16 cellular contexts compared by ENCODE assay signal in genomic region chr3:162134571-162134970, GRCh38.
A peak's percentile ranks its signal among the peaks of the same experiment; 100 is the strongest.
DNase-seq lines count a peak whose midpoint lies in the region; ATAC-seq, FAIRE-seq and TF ChIP-seq lines count a peak whose summit lies in the region.
"Had no signal": no experiment of that assay in that cellular context is flagged by ENCODE, and none has a peak within 500 bp of the region (broad histone marks: within the 10 kb centered on the region; RNA-seq: fewer than 3 reads in every experiment).

No MANE protein-coding gene starts in this region.

- H3K4me3 ChIP-seq in H1 (ENCODE audit: extremely low read depth in 1 of 4, insufficient read depth in 2 of 4, low read depth in 3 of 4, low read length in 4 of 4) (no peak overlapping the region), mesenchymal stem cell (ENCODE audit: insufficient read depth in 1 of 2, low read depth in 1 of 2, low read length in 2 of 2) (no peak overlapping the region)
- H3K4me3 ChIP-seq: sigmoid colon, suprapubic skin had no signal

- TF ChIP-seq EP300 in H1 (IDR thresholded peaks at IDR 0.05; ENCODE audit: borderline replicate concordance in 1 of 2, low read depth in 2 of 2, low read length in 2 of 2): no peak

- no peaks in the 10 kb centered on the region for H3K36me3 ChIP-seq in H1 (ENCODE audit: control insufficient read depth in 2 of 4, insufficient read depth in 4 of 4, low read length in 3 of 4)
- H3K36me3 ChIP-seq in mesenchymal stem cell (ENCODE audit: control insufficient read depth in 1 of 2, insufficient read depth in 2 of 2, low read depth in 1 of 2, low read length in 2 of 2): no peaks in the 10 kb centered on the region
- H3K36me3 ChIP-seq: sigmoid colon, suprapubic skin had no signal

- H3K56ac ChIP-seq in H1 (replicated peaks; ENCODE audit: insufficient read length, low read depth, low read length): no peak overlapping the region

- H2AK5ac ChIP-seq in H1 (ENCODE audit: low read depth, low read length) (no peak overlapping the region), mesenchymal stem cell (ENCODE audit: low read length, severe bottlenecking) (no peak overlapping the region)

- TF ChIP-seq RAD21 in H1 (IDR thresholded peaks at IDR 0.05 in 1 of 2, conservative IDR thresholded peaks at IDR 0.05 in 1 of 2; ENCODE audit: low read depth in 2 of 2, low read length in 2 of 2): no peak

- H4K8ac ChIP-seq in H1 (ENCODE audit: extremely low read depth, insufficient read depth, low read length): no peak overlapping the region
- no peak overlapping the region for H4K8ac ChIP-seq in mesenchymal stem cell (ENCODE audit: low read length)

- no peaks in the 10 kb centered on the region for H3K9me3 ChIP-seq in H1 (ENCODE audit: insufficient read depth in 2 of 2, low read depth in 1 of 2, low read length in 1 of 2)
- no peaks in the 10 kb centered on the region for H3K9me3 ChIP-seq in T-helper 17 cell (ENCODE audit: control insufficient read depth, low read length, poor library complexity, severe bottlenecking)
- H3K9me3 ChIP-seq in mesenchymal stem cell (ENCODE audit: control insufficient read depth, low read length): no peaks in the 10 kb centered on the region
- H3K9me3 ChIP-seq: sigmoid colon, suprapubic skin had no signal

- H3K27ac ChIP-seq in H1 (ENCODE audit: low read depth, low read length) (no peak overlapping the region), mesenchymal stem cell (ENCODE audit: low read length, poor library complexity, severe bottlenecking) (no peak overlapping the region)
- H3K27ac ChIP-seq: C4-2B, sigmoid colon, suprapubic skin had no signal

- H3K23ac ChIP-seq in H1 (ENCODE audit: insufficient read length) (no peak overlapping the region), mesenchymal stem cell (ENCODE audit: low read length in 2 of 2) (no peak overlapping the region)

- 97% methylated on average over 4 of the region's 4 CpGs; no CpG with 5 or more reads in 1 of the 2 experiments for WGBS in H1 (ENCODE audit: extremely low coverage in 1 of 2, insufficient coverage in 1 of 2, insufficient read length in 1 of 2, insufficient replicate concordance in 2 of 2, low coverage in 1 of 2, low lambda C conversion rate in 2 of 2, missing lambda C conversion rate in 1 of 2), 2 experiments
- 100% methylated on average over 1 of the region's 4 CpGs for WGBS in mesenchymal stem cell

- H2AFZ ChIP-seq in H1 (ENCODE audit: low read length): peak overlapping the region; percentile 66; the same call in 1 of the 2 replicates
- no peak overlapping the region for H2AFZ ChIP-seq in mesenchymal stem cell (ENCODE audit: low read depth, low read length)

- POLR2A ChIA-PET in H1 (lab: Charles Lee; ENCODE audit: partially characterized antibody): no interaction called here

- H3K23me2 ChIP-seq in H1 (ENCODE audit: low read depth, low read length): no peaks in the 10 kb centered on the region

- H3K27me3 ChIP-seq in H1 (replicated peaks in 1 of 4; ENCODE audit: control insufficient read depth in 3 of 4, extremely low read depth in 1 of 4, insufficient read depth in 3 of 4, low read length in 3 of 4) (no peaks in the 10 kb centered on the region), mesenchymal stem cell (ENCODE audit: control insufficient read depth in 1 of 2, insufficient read depth in 1 of 2, low read length in 2 of 2) (no peaks in the 10 kb centered on the region)
- H3K27me3 ChIP-seq: sigmoid colon, suprapubic skin had no signal

- DNase-seq in EH (ENCODE audit: low read depth) (peak; percentile 21), OCI-M2 (lab: John Stamatoyannopoulos, UW; ENCODE audit: unreplicated experiment) (peak; percentile 3), H1 (ENCODE audit: low read depth in 1 of 2, low spot score in 2 of 2) (no peak), T-helper 17 cell (no peak), mesenchymal stem cell (no peak), superior temporal gyrus (ENCODE audit: extremely low spot score) (no peak), NCI-H69 (lab: John Stamatoyannopoulos, UW) (no peak)
- DNase-seq: activated CD4-positive, alpha-beta T cell treated with anti-CD3 and anti-CD28 coated beads, Interleukin-2, amount 50 U/mL, for 48 hours; NCI-H1436 treated with DMSO at 0.1 percent for 48 hours; sigmoid colon had no signal

- CTCF ChIA-PET in H1 (lab: Charles Lee; ENCODE audit: partially characterized antibody): no interaction called here

- H3K4me2 ChIP-seq in H1 (ENCODE audit: insufficient read depth in 1 of 2, low read depth in 2 of 2, low read length in 2 of 2) (no peak overlapping the region), mesenchymal stem cell (ENCODE audit: low read length, poor library complexity, severe bottlenecking) (no peak overlapping the region)

- H2BK15ac ChIP-seq in H1 (ENCODE audit: low read length) (no peak overlapping the region), mesenchymal stem cell (ENCODE audit: low read depth, poor library complexity, severe bottlenecking) (no peak overlapping the region)

- no peak overlapping the region for H3K14ac ChIP-seq in H1 (ENCODE audit: insufficient read length)
- no peak overlapping the region for H3K14ac ChIP-seq in mesenchymal stem cell (ENCODE audit: low read length in 2 of 2)

- no peak for TF ChIP-seq POLR2A in H1 (IDR thresholded peaks at IDR 0.05; ENCODE audit: control extremely low read depth in 1 of 2, low read depth in 2 of 2, low read length in 2 of 2)

- no peak overlapping the region for H2BK12ac ChIP-seq in H1 (ENCODE audit: low read depth, low read length)
- H2BK12ac ChIP-seq in mesenchymal stem cell (ENCODE audit: low read length in 2 of 2): no peak overlapping the region

- no peaks in the 10 kb centered on the region for H4K20me1 ChIP-seq in H1 (replicated peaks in 1 of 2; ENCODE audit: control insufficient read depth in 1 of 2, insufficient read depth in 2 of 2, low read length in 2 of 2)

- H3K79me2 ChIP-seq in H1 (ENCODE audit: control insufficient read depth in 1 of 2, insufficient read depth in 2 of 2, low read length in 2 of 2): no peaks in the 10 kb centered on the region

- H3K27me3 Mint-ChIP-seq in T-helper 17 cell: no peaks in the 10 kb centered on the region
- H3K27me3 Mint-ChIP-seq: dendritic cell treated with granulocyte-macrophage colony-stimulating factor and Interleukin-4, amounts not matched to agents 40 ng/mL and 50 ng/mL, for 4 days had no signal

- H3K79me1 ChIP-seq in H1 (ENCODE audit: low read depth, low read length): no peaks in the 10 kb centered on the region
- H3K79me1 ChIP-seq in mesenchymal stem cell (replicated peaks; ENCODE audit: low read length, poor library complexity, severe bottlenecking): no peaks in the 10 kb centered on the region

- no peak overlapping the region for H3K27ac Mint-ChIP-seq in T-helper 17 cell
- H3K27ac Mint-ChIP-seq: dendritic cell treated with granulocyte-macrophage colony-stimulating factor and Interleukin-4, amounts not matched to agents 40 ng/mL and 50 ng/mL, for 4 days had no signal

- peak; percentile 74 for ATAC-seq in GM21717 (IDR thresholded peaks at IDR 0.05; ENCODE audit: unreplicated experiment)
- no peak for ATAC-seq in T-helper 17 cell
- ATAC-seq: SK-N-SH treated with all-trans-retinoic acid at 6 μM for 48 hours had no signal

- H2BK20ac ChIP-seq in H1 (ENCODE audit: low read length): no peak overlapping the region

- H3K4me1 Mint-ChIP-seq in T-helper 17 cell: no peaks in the 10 kb centered on the region

- H2BK120ac ChIP-seq in H1 (replicated peaks; ENCODE audit: low read depth, low read length): no peak overlapping the region
- H2BK120ac ChIP-seq in mesenchymal stem cell (ENCODE audit: low read depth, low read length): no peak overlapping the region

- H2BK5ac ChIP-seq in H1 (ENCODE audit: low read depth, low read length) (no peak overlapping the region), mesenchymal stem cell (ENCODE audit: low read depth, low read length, poor library complexity, severe bottlenecking) (no peak overlapping the region)

- H3K4me3 Mint-ChIP-seq in T-helper 17 cell: no peak overlapping the region
- H3K4me3 Mint-ChIP-seq: dendritic cell treated with granulocyte-macrophage colony-stimulating factor and Interleukin-4, amounts not matched to agents 40 ng/mL and 50 ng/mL, for 4 days had no signal

- no peak overlapping the region for H3K4ac ChIP-seq in H1 (replicated peaks; ENCODE audit: insufficient read length, low read depth, low read length)
- H3K4ac ChIP-seq in mesenchymal stem cell (ENCODE audit: low read depth in 1 of 2, low read length in 2 of 2): no peak overlapping the region

- no peak for TF ChIP-seq CTCF in H1 (IDR thresholded peaks at IDR 0.05; ENCODE audit: control extremely low read depth in 1 of 3, insufficient read depth in 1 of 3, low read depth in 1 of 3, low read length in 3 of 3)

- no peak overlapping the region for H4K91ac ChIP-seq in H1 (replicated peaks; ENCODE audit: insufficient read length, low read length)
- H4K91ac ChIP-seq in mesenchymal stem cell (ENCODE audit: low read length): no peak overlapping the region

- H4K5ac ChIP-seq in H1 (ENCODE audit: insufficient read length, low read depth, low read length): no peak overlapping the region

- no peak for FAIRE-seq in H1 (lab: Jason Lieb, UNC)
- FAIRE-seq: keratinocyte had no signal

- H3K4me1 ChIP-seq in H1 (replicated peaks in 1 of 4; ENCODE audit: control insufficient read depth in 3 of 4, insufficient read depth in 4 of 4, low read length in 3 of 4) (no peaks in the 10 kb centered on the region), mesenchymal stem cell (ENCODE audit: control insufficient read depth, insufficient read depth, low read depth, low read length) (no peaks in the 10 kb centered on the region)
- H3K4me1 ChIP-seq: suprapubic skin had no signal

- H3K18ac ChIP-seq in H1 (ENCODE audit: extremely low read depth, low read length) (no peak overlapping the region), mesenchymal stem cell (ENCODE audit: low read depth in 1 of 2, low read length in 2 of 2) (peak overlapping the region in 1 of 2 experiments; percentile 35)

- H3K9ac ChIP-seq in H1 (replicated peaks in 1 of 4; ENCODE audit: extremely low read depth in 1 of 4, low read depth in 3 of 4, low read length in 3 of 4) (no peak overlapping the region), mesenchymal stem cell (ENCODE audit: low read length) (no peak overlapping the region)

- H3K36me3 Mint-ChIP-seq in T-helper 17 cell (ENCODE audit: low read depth): no peaks in the 10 kb centered on the region

TF ChIP-seq in H1, 55 proteins besides CTCF, POLR2A, EP300 and RAD21 (continues in another document):
- TF ChIP-seq RBBP5 (IDR thresholded peaks at IDR 0.05; ENCODE audit: borderline replicate concordance, low read depth, low read length): no peak
- TF ChIP-seq CHD1 (IDR thresholded peaks at IDR 0.05; ENCODE audit: low read depth, low read length): no peak
- TF ChIP-seq TBP (IDR thresholded peaks at IDR 0.05; ENCODE audit: low read depth, low read length): no peak
- TF ChIP-seq GTF2F1 (IDR thresholded peaks at IDR 0.05; ENCODE audit: borderline replicate concordance, low read depth, low read length): no peak
- no peak for TF ChIP-seq SAP30 (IDR thresholded peaks at IDR 0.05; ENCODE audit: insufficient read depth, insufficient replicate concordance, low read length)
- TF ChIP-seq TCF12 (IDR thresholded peaks at IDR 0.05; ENCODE audit: low read depth, low read length): no peak
- no peak for TF ChIP-seq MAX (IDR thresholded peaks at IDR 0.05)
- TF ChIP-seq SIRT6 (IDR thresholded peaks at IDR 0.05; ENCODE audit: low read length): no peak

Comparison
In these comparisons a context has a peak if more than half of its experiments do, and no peak if none do; other contexts are left out.
1. DNase-seq: peak in EH (single experiment) and OCI-M2 (single experiment); none in H1 (0 of 2), T-helper 17 cell (0 of 3), mesenchymal stem cell (single experiment), superior temporal gyrus (single experiment) and NCI-H69 (single experiment).